In genomic region chr3:78096488-78097255, GRCh38 we compare ENCODE assay signal across 1 cellular context.
TF ChIP-seq lines count a peak whose summit lies in the region.

No MANE protein-coding gene starts in this region.

TF ChIP-seq in HEK293, 187 proteins besides CTCF, POLR2A, EP300 and RAD21 (continued from another document):
- TF ChIP-seq ZNF692 (tag by site-specific recombination; IDR thresholded peaks at IDR 0.05) (no peak), IKZF3 (tag by site-specific recombination; IDR thresholded peaks at IDR 0.05) (no peak), ZNF426 (tag by site-specific recombination; IDR thresholded peaks at IDR 0.05) (peak; percentile 81), ZNF629 (tag by site-specific recombination; IDR thresholded peaks at IDR 0.05) (no peak; the same call in 1 of the 2 replicates), ZSCAN16 (tag by site-specific recombination; IDR thresholded peaks at IDR 0.05) (no peak), YY1 (tag by site-specific recombination; IDR thresholded peaks at IDR 0.05) (no peak), BCL6B (tag by site-specific recombination; IDR thresholded peaks at IDR 0.05) (no peak), ZNF514 (tag by site-specific recombination; IDR thresholded peaks at IDR 0.05) (no peak), ZNF169 (tag by site-specific recombination; IDR thresholded peaks at IDR 0.05) (no peak), ZNF114 (tag by site-specific recombination; IDR thresholded peaks at IDR 0.05) (no peak), ZNF146 (tag by site-specific recombination; IDR thresholded peaks at IDR 0.05) (no peak), ZNF501 (tag by site-specific recombination; IDR thresholded peaks at IDR 0.05) (no peak), GFI1B (tag by site-specific recombination; IDR thresholded peaks at IDR 0.05) (no peak), ZNF140 (tag by site-specific recombination; IDR thresholded peaks at IDR 0.05) (peak; percentile 37; the same call in 1 of the 2 replicates), ZNF529 (tag by site-specific recombination; IDR thresholded peaks at IDR 0.05; ENCODE audit: insufficient replicate concordance) (peak; percentile 33), OVOL3 (tag by site-specific recombination; IDR thresholded peaks at IDR 0.05) (no peak), ZBTB10 (tag by site-specific recombination; IDR thresholded peaks at IDR 0.05) (no peak), PRDM2 (tag by site-specific recombination; IDR thresholded peaks at IDR 0.05; ENCODE audit: borderline replicate concordance) (no peak), ZNF394 (tag by site-specific recombination; IDR thresholded peaks at IDR 0.05; ENCODE audit: borderline replicate concordance) (peak; percentile 85; the same call in 1 of the 2 replicates), ZNF600 (tag by site-specific recombination; IDR thresholded peaks at IDR 0.05) (no peak), ZNF133 (tag by site-specific recombination; IDR thresholded peaks at IDR 0.05) (no peak), ZXDB (tag by site-specific recombination; IDR thresholded peaks at IDR 0.05) (0 out of 2 replicates have a peak, but pooled peaks have one; percentile 31), AEBP2 (tag by site-specific recombination; IDR thresholded peaks at IDR 0.05; ENCODE audit: borderline replicate concordance) (peak; percentile 17; the same call in 1 of the 2 replicates), ZNF521 (tag by site-specific recombination; IDR thresholded peaks at IDR 0.05) (no peak), ZSCAN4 (tag by site-specific recombination; IDR thresholded peaks at IDR 0.05) (no peak), ZNF37A (tag by site-specific recombination; IDR thresholded peaks at IDR 0.05) (no peak), ZNF654 (tag by site-specific recombination; IDR thresholded peaks at IDR 0.05; ENCODE audit: low read depth) (peak; percentile 23), PATZ1 (tag by site-specific recombination; IDR thresholded peaks at IDR 0.05) (no peak), ZBTB8A (tag by site-specific recombination; IDR thresholded peaks at IDR 0.05) (peak; percentile 56), ZNF555 (tag by site-specific recombination; conservative IDR thresholded peaks at IDR 0.05) (peak; percentile 78), ZNF184 (tag by site-specific recombination; IDR thresholded peaks at IDR 0.05) (no peak), ZNF174 (tag by site-specific recombination; IDR thresholded peaks at IDR 0.05) (no peak), ZNF623 (tag by site-specific recombination; IDR thresholded peaks at IDR 0.05) (peak; percentile 61)
